Comparison of ENCODE assay signal across 8 cellular contexts in genomic region chr3:142889263-142890014, GRCh38. TPM values are rescaled to one million over a fixed set of nuclear protein-coding genes. Genes with fewer than 3 reads are reported as not detected.
A peak's percentile ranks its signal among the peaks of the same experiment; 100 is the strongest.
DNase-seq lines count a peak whose midpoint lies in the region; ATAC-seq and TF ChIP-seq lines count a peak whose summit lies in the region.

No MANE protein-coding gene starts in this region.

- peaks cover 0 to 19% (median 7%) of the 10 kb centered on the region in 3 donors for H3K27me3 ChIP-seq in gastrocnemius medialis

- peak; percentile 21 for ATAC-seq in GM19351 (IDR thresholded peaks at IDR 0.05; ENCODE audit: unreplicated experiment)
- no peak for ATAC-seq in T-cell (replicated peaks in 1 of 4)
- ATAC-seq in gastrocnemius medialis: no peak
- ATAC-seq in GM18870 (IDR thresholded peaks at IDR 0.05; ENCODE audit: unreplicated experiment): no peak
- ATAC-seq in GM19463 (IDR thresholded peaks at IDR 0.05; ENCODE audit: unreplicated experiment): no peak
- ATAC-seq in HG02623 (IDR thresholded peaks at IDR 0.05; ENCODE audit: unreplicated experiment): no peak
- no peak for ATAC-seq in GM21737 (IDR thresholded peaks at IDR 0.05; ENCODE audit: unreplicated experiment)

- H3K27ac Mint-ChIP-seq in T-cell: no peak overlapping the region
- peak overlapping the region; percentile 92 for H3K27ac Mint-ChIP-seq in glutamatergic neuron (ENCODE audit: unreplicated experiment)

- H3K27ac ChIP-seq in gastrocnemius medialis: peak overlapping the region in 1 of 4 donors; percentile 6

- peaks cover 0 to 6% of the 10 kb centered on the region in 2 donors for H3K4me1 ChIP-seq in gastrocnemius medialis

- no peak for DNase-seq in T-cell
- DNase-seq in glutamatergic neuron: no peak
- no peak for DNase-seq in gastrocnemius medialis

- H3K27me3 Mint-ChIP-seq in T-cell (peaks cover 50 to 58% of the 10 kb centered on the region in 2 donors), glutamatergic neuron (ENCODE audit: unreplicated experiment) (peaks cover 6% of the 10 kb centered on the region)

- in situ Hi-C loops in gastrocnemius medialis (cut with MboI; ENCODE audit: low sequenced_read_pairs in 4 of 4): no loop called here

- peak overlapping the region; percentile 46 to 76 (median 57) for H3K4me3 ChIP-seq in gastrocnemius medialis

- CTCF ChIA-PET in T-cell (lab: Charles Lee): no interaction called here

- peak overlapping the region; percentile 48 to 69 (median 64) for H3K4me3 Mint-ChIP-seq in T-cell
- peak overlapping the region; percentile 87 for H3K4me3 Mint-ChIP-seq in glutamatergic neuron (ENCODE audit: unreplicated experiment)

- intact Hi-C loops in gastrocnemius medialis (cut with DNase I; ENCODE audit: low total_unique reads): no loop called here

- H3K9me3 Mint-ChIP-seq in T-cell: no peaks in the 10 kb centered on the region
- peaks cover 11% of the 10 kb centered on the region for H3K9me3 Mint-ChIP-seq in glutamatergic neuron (ENCODE audit: unreplicated experiment)

- TF ChIP-seq CTCF in glutamatergic neuron (IDR thresholded peaks at IDR 0.05; ENCODE audit: partially characterized antibody, unreplicated experiment) (no peak), gastrocnemius medialis (IDR thresholded peaks at IDR 0.05 in 4 of 5, conservative IDR thresholded peaks at IDR 0.05 in 1 of 5) (no peak)

- H3K36me3 ChIP-seq in gastrocnemius medialis: no peaks in the 10 kb centered on the region

- no peaks in the 10 kb centered on the region for H3K9me3 ChIP-seq in gastrocnemius medialis

- POLR2A ChIA-PET in T-cell (lab: Charles Lee): interaction anchor here in 1 of 2 donors (0.5 to 0.6 kb wide), 2 partner anchors 25 to 1060 kb away, joined by 3 to 5 read pairs; no protein-coding TSS in a partner anchor

- TF ChIP-seq POLR2A in gastrocnemius medialis (IDR thresholded peaks at IDR 0.05): no peak

- H3K4me1 Mint-ChIP-seq in T-cell: peaks cover 4 to 11% (median 10%) of the 10 kb centered on the region in 3 donors
- H3K4me1 Mint-ChIP-seq in glutamatergic neuron (ENCODE audit: low read depth, unreplicated experiment): peaks cover 12% of the 10 kb centered on the region

- H3K36me3 Mint-ChIP-seq in T-cell (no peaks in the 10 kb centered on the region), glutamatergic neuron (ENCODE audit: unreplicated experiment) (no peaks in the 10 kb centered on the region)

RNA-seq across cellular contexts. Expression of gene PCOLCE2, which starts 0.6 kb away (rescaled TPM):
- not detected for total RNA-seq in T-cell
- 33.4 TPM for total RNA-seq in glutamatergic neuron (ENCODE audit: unreplicated experiment)
- total RNA-seq in gastrocnemius medialis: 10 to 100 TPM in 1 of 4 donors, 1 to 10 TPM in 3; 2.5 to 17.2 (median 4.0) TPM
